In the genomic region with DNA sequence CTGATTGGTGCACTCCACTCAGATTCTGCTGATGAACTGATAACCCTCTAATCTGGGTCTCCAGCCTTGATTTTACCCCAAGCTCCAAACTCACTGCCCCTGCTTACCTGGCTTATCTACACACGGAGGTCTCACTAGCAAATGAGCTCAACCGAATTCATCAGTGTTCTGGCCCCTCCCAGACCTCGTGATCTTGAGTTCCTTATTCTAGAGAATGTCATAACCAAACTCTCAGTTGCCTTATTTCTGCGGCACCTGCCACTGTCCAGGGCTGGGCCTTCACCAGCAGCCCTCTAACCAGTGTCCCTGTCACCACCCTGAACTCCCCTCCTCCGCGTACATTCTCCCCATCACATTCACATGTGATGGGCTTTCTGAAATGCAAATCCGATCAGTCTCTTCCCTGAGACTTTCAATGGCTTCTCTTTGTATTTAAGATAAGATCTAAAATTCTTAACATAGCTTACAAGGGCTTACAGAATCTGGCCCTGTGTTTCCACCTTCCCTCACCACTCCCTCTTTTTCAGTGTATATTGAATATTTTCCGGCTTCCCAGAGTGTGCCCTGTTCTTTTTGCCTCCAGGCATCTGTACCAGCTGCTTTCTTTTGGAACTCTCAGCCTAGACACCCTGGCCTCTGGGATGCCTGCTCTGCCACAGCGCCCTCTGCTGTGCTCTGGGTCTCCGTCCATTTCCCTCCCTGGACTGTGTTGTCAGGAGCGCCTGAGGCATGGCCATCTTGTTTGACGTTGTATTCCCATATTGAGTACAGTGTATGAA, we compare ENCODE assay signal across 8 cellular contexts. TPM values are rescaled to one million over a fixed set of nuclear protein-coding genes. Genes with fewer than 3 reads are reported as not detected.
DNase-seq lines count a peak whose midpoint lies in the region; TF ChIP-seq lines count a peak whose summit lies in the region.

No MANE protein-coding gene starts in this region.

- no peaks in the 10 kb centered on the region for H4K20me1 ChIP-seq in GM23248 (ENCODE audit: insufficient read depth)
- no peaks in the 10 kb centered on the region for H4K20me1 ChIP-seq in KMS-11 (ENCODE audit: insufficient read depth)

- 86% methylated on average over 12 of the region's 12 CpGs for WGBS in GM23248 (ENCODE audit: low coverage in 1 of 2, low lambda C conversion rate in 2 of 2, missing lambda C conversion rate in 2 of 2), 2 experiments
- 91 to 94% methylated on average over 12 of the region's 12 CpGs for WGBS in testis, 2 donors

- DNase-seq in GM13976 (ENCODE audit: low spot score) = no peak
- peak; percentile 38 for DNase-seq in GM23248
- peak; percentile 44 to 60 for DNase-seq in activated CD4-positive, alpha-beta T cell treated with anti-CD3 and anti-CD28 coated beads for 4 hours
- DNase-seq in effector CD8-positive, alpha-beta T cell (lab: John Stamatoyannopoulos, UW) = peak; percentile 28
- DNase-seq in mucosa of gallbladder (ENCODE audit: low spot score) = peak; percentile 26
- peak; percentile 54 for DNase-seq in testis
- no peak for DNase-seq in NCI-H2196 (lab: John Stamatoyannopoulos, UW; ENCODE audit: unreplicated experiment)

- H3K9me3 ChIP-seq in GM23248 (ENCODE audit: low read depth) (no peaks in the 10 kb centered on the region), testis (no peaks in the 10 kb centered on the region)

- no peak for TF ChIP-seq POLR2A in testis (IDR thresholded peaks at IDR 0.05)

- in situ Hi-C loops in GM13976 (cut with MboI; ENCODE audit: low sequenced_read_pairs, unreplicated experiment) (no loop called here), GM23248 (cut with MboI) (no loop called here)

- H3K4me1 ChIP-seq in GM23248 (ENCODE audit: insufficient read depth) (peaks cover 11% of the 10 kb centered on the region), KMS-11 (ENCODE audit: low read depth, poor library complexity, severe bottlenecking) (peaks cover 13% of the 10 kb centered on the region), testis (peaks cover 9% of the 10 kb centered on the region)

- TF ChIP-seq CTCF in GM13976 (IDR thresholded peaks at IDR 0.05; ENCODE audit: borderline replicate concordance, control extremely low read depth, extremely low read depth, insufficient read depth, missing control alignments) (peak; percentile 72), KMS-11 (conservative IDR thresholded peaks at IDR 0.05; ENCODE audit: low read depth, low read length) (peak; percentile 70), testis (IDR thresholded peaks at IDR 0.05) (peak in 2 of 3 experiments; percentile 6 to 21)

- intact Hi-C loops in testis (cut with DNase I; ENCODE audit: low total_unique reads) = no loop called here

- peaks cover 14% of the 10 kb centered on the region; the same call in 1 of the 2 replicates for H3K79me2 ChIP-seq in GM23248 (ENCODE audit: insufficient read depth)
- no peaks in the 10 kb centered on the region for H3K79me2 ChIP-seq in KMS-11 (ENCODE audit: insufficient read depth, low read depth)

- 0 out of 2 replicates have a peak, but pooled peaks cover 4% of the 10 kb centered on the region for H3F3A ChIP-seq in GM23248 (ENCODE audit: insufficient read depth)

- H3K4me3 ChIP-seq in GM23248 (no peak overlapping the region), KMS-11 (IDR thresholded peaks at IDR 0.05; ENCODE audit: insufficient read depth, low read depth, low read length) (no peak overlapping the region), testis (no peak overlapping the region)

- H3K4me2 ChIP-seq in GM23248 (ENCODE audit: unreplicated experiment) (no peak overlapping the region), KMS-11 (no peak overlapping the region)

- H3K27me3 ChIP-seq in GM23248 (replicated peaks; ENCODE audit: insufficient read depth) = no peaks in the 10 kb centered on the region
- no peaks in the 10 kb centered on the region for H3K27me3 ChIP-seq in KMS-11 (ENCODE audit: insufficient read depth, low read depth)
- H3K27me3 ChIP-seq in testis = no peaks in the 10 kb centered on the region

- no peak overlapping the region for H3K27ac ChIP-seq in GM23248
- H3K27ac ChIP-seq in KMS-11 = no peak overlapping the region
- no peak overlapping the region for H3K27ac ChIP-seq in testis

- H3K9ac ChIP-seq in GM23248 = no peak overlapping the region
- no peak overlapping the region for H3K9ac ChIP-seq in KMS-11

- H2AFZ ChIP-seq in GM23248 (no peak overlapping the region), KMS-11 (ENCODE audit: low read depth) (no peak overlapping the region)

- H3K9me2 ChIP-seq in GM23248 (ENCODE audit: insufficient read depth) = no peaks in the 10 kb centered on the region

- H3K36me3 ChIP-seq in GM23248 (ENCODE audit: low read depth) = no peaks in the 10 kb centered on the region; the same call in 1 of the 2 replicates
- H3K36me3 ChIP-seq in KMS-11 (ENCODE audit: insufficient read depth) = no peaks in the 10 kb centered on the region
- H3K36me3 ChIP-seq in testis (ENCODE audit: low read depth, missing control alignments) = no peaks in the 10 kb centered on the region

RNA-seq across cellular contexts. Expression of gene NAB1, which starts 31.1 kb away (rescaled TPM):
- total RNA-seq in GM23248 (2014; rRNA removed; shearing (Covaris generic)) = 44.1 and 48.3 TPM in 2 replicates
- polyA plus RNA-seq in GM23248 (2016; fragmentation: Nextera tagmentation; extraction: Ambion mirVana) (13.0 TPM in 2 replicates), testis (ENCODE audit: insufficient read depth, low read depth, low replicate concordance) (33.8 TPM)
- total RNA-seq in mucosa of gallbladder (29.9 TPM), testis (10 to 100 TPM; 61.4 to 81.0 TPM)

Comparison
In these comparisons a context has a peak if more than half of its experiments do, and no peak if none do; other contexts are left out.
1. DNase-seq: peak in GM23248 (single experiment), activated CD4-positive, alpha-beta T cell treated with anti-CD3 and anti-CD28 coated beads for 4 hours (2 of 2), effector CD8-positive, alpha-beta T cell (single experiment), mucosa of gallbladder (single experiment) and testis (single experiment); none in GM13976 (single experiment) and NCI-H2196 (single experiment).
2. CTCF ChIP-seq: peak in every context shown above with its lines; median percentile 72 in GM13976; 70 in KMS-11; 14 in testis.